Comparison of ENCODE assay signal across 18 cellular contexts in the genomic region with DNA sequence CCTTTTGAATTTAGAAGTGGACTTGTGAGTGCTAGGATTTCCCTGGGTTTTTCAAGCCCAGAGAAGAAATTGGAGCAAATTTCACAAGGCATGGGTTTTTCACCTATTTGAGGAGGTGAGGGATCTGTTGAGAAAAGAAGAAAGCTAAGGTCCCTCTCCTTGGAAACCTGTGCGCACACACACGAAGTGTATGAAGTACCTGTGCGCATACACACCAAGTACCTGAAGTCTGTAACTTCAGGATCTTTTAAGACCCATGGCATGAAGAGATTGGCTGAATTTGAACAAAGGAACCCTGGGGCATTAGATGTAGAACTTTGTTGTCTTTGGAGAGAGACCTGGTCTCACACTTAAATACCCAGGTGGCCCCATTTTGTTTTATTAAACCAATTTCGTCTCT.
DNase-seq lines count a peak whose midpoint lies in the region; ATAC-seq and TF ChIP-seq lines count a peak whose summit lies in the region.
"Had no signal": no experiment of that assay in that cellular context is flagged by ENCODE, and none has a peak within 500 bp of the region (broad histone marks: within the 10 kb centered on the region; RNA-seq: fewer than 3 reads in every experiment).

No MANE protein-coding gene starts in this region.

- H3K27ac Mint-ChIP-seq in activated CD8-positive, alpha-beta memory T cell treated with anti-CD3 and anti-CD28 coated beads, Interleukin-2, amount 10 ng/mL, durations not matched to agents 7 days and 5 days = peak overlapping the region; percentile 86
- H3K27ac Mint-ChIP-seq in T-helper 2 cell treated with Interferon-gamma antibody and Interleukin-4, amounts not matched to agents 5 μg/mL and 100 μg/mL, for 36 hours = peak overlapping the region; percentile 89

- WGBS in stomach, 5 donors = 85 to 92% (median 89%) methylated on average over 4 of the region's 4 CpGs

- CTCF ChIA-PET in activated CD8-positive, alpha-beta memory T cell treated with anti-CD3 and anti-CD28 coated beads, Interleukin-2, amount 10 ng/mL, durations not matched to agents 7 days and 5 days (lab: Charles Lee) = interaction anchor here (1.2 to 7.6 kb wide), 6 partner anchors 7 to 165 kb away, joined by 4 to 43 read pairs (median 6); no protein-coding TSS in a partner anchor

- DNase-seq in activated CD8-positive, alpha-beta memory T cell treated with anti-CD3 and anti-CD28 coated beads, Interleukin-2, amount 10 ng/mL, durations not matched to agents 7 days and 5 days = no peak
- DNase-seq in activated CD8-positive, alpha-beta memory T cell treated with anti-CD3 and anti-CD28 coated beads, Interleukin-2, amount 50 U/mL, for 4 hours = no peak
- DNase-seq in T-helper 2 cell treated with Interferon-gamma antibody and Interleukin-4, amounts not matched to agents 5 μg/mL and 100 μg/mL, for 36 hours (ENCODE audit: low spot score) = no peak
- DNase-seq in stomach = no peak
- DNase-seq in SJCRH30 = no peak
- no peak for DNase-seq in superior temporal gyrus (ENCODE audit: extremely low spot score)
- DNase-seq: anterior cingulate cortex; Calu3; foreskin melanocyte; HCEC 1CT; MG63; NCI-H187 treated with DMSO at 0.1 percent for 48 hours; NCI-H524 treated with DMSO at 0.1 percent for 48 hours; right cardiac atrium; stimulated activated CD4-positive, alpha-beta T cell treated with anti-CD3 and anti-CD28 coated beads, Interleukin-2, amount 100 ng/mL, for 24 hours had no signal

- H3K4me3 ChIP-seq in iPS-15b (ENCODE audit: low read depth, low read length) (no peak overlapping the region), stomach (no peak overlapping the region), SJCRH30 (no peak overlapping the region)
- H3K4me3 ChIP-seq: MG63 had no signal

- TF ChIP-seq CTCF in stomach (IDR thresholded peaks at IDR 0.05) = no peak

- TF ChIP-seq POLR2A in stomach (IDR thresholded peaks at IDR 0.05) = no peak

- no peaks in the 10 kb centered on the region for H3K27me3 Mint-ChIP-seq in activated CD8-positive, alpha-beta memory T cell treated with anti-CD3 and anti-CD28 coated beads, Interleukin-2, amount 10 ng/mL, durations not matched to agents 7 days and 5 days
- peaks cover 12% of the 10 kb centered on the region for H3K27me3 Mint-ChIP-seq in T-helper 2 cell treated with Interferon-gamma antibody and Interleukin-4, amounts not matched to agents 5 μg/mL and 100 μg/mL, for 36 hours (ENCODE audit: low read depth)

- H3K9ac ChIP-seq in iPS-15b (ENCODE audit: low read depth, low read length) = peak overlapping the region; percentile 32

- H3K4me1 ChIP-seq in iPS-15b (ENCODE audit: control insufficient read depth, insufficient read depth, low read length) (peaks cover 22% of the 10 kb centered on the region), stomach (peaks cover 0 to 37% (median 25%) of the 10 kb centered on the region in 4 donors), SJCRH30 (no peaks in the 10 kb centered on the region)

- peaks cover 25% of the 10 kb centered on the region for H3K4me1 Mint-ChIP-seq in activated CD8-positive, alpha-beta memory T cell treated with anti-CD3 and anti-CD28 coated beads, Interleukin-2, amount 10 ng/mL, durations not matched to agents 7 days and 5 days
- peaks cover 53% of the 10 kb centered on the region for H3K4me1 Mint-ChIP-seq in T-helper 2 cell treated with Interferon-gamma antibody and Interleukin-4, amounts not matched to agents 5 μg/mL and 100 μg/mL, for 36 hours (ENCODE audit: low read depth)

- H3K27me3 ChIP-seq in iPS-15b (ENCODE audit: control insufficient read depth, insufficient read depth, low read length) (no peaks in the 10 kb centered on the region), stomach (no peaks in the 10 kb centered on the region), SJCRH30 (no peaks in the 10 kb centered on the region)
- H3K27me3 ChIP-seq: MG63 had no signal

- H3K9me3 Mint-ChIP-seq in activated CD8-positive, alpha-beta memory T cell treated with anti-CD3 and anti-CD28 coated beads, Interleukin-2, amount 10 ng/mL, durations not matched to agents 7 days and 5 days (ENCODE audit: low read depth) = no peaks in the 10 kb centered on the region
- no peaks in the 10 kb centered on the region for H3K9me3 Mint-ChIP-seq in T-helper 2 cell treated with Interferon-gamma antibody and Interleukin-4, amounts not matched to agents 5 μg/mL and 100 μg/mL, for 36 hours

- peak overlapping the region in 3 of 5 donors; percentile 24 to 48 (median 30) for H3K27ac ChIP-seq in stomach
- no peak overlapping the region for H3K27ac ChIP-seq in SJCRH30

- H3K9me3 ChIP-seq in iPS-15b (ENCODE audit: control insufficient read depth, insufficient read depth, low read length) (no peaks in the 10 kb centered on the region), stomach (no peaks in the 10 kb centered on the region), SJCRH30 (replicated peaks) (no peaks in the 10 kb centered on the region)
- H3K9me3 ChIP-seq: MG63 had no signal

- H3K36me3 ChIP-seq in iPS-15b (ENCODE audit: control insufficient read depth, insufficient read depth, low read length) (no peaks in the 10 kb centered on the region), stomach (no peaks in the 10 kb centered on the region), SJCRH30 (no peaks in the 10 kb centered on the region)
- H3K36me3 ChIP-seq: MG63 had no signal

- intact Hi-C loops in stomach (cut with DNase I; ENCODE audit: low total_unique reads) = no loop called here

- ATAC-seq in activated CD8-positive, alpha-beta memory T cell treated with anti-CD3 and anti-CD28 coated beads, Interleukin-2, amount 10 ng/mL, durations not matched to agents 7 days and 5 days = no peak
- ATAC-seq in HG03378 (IDR thresholded peaks at IDR 0.05; ENCODE audit: unreplicated experiment) = no peak

- H3K4me3 Mint-ChIP-seq in activated CD8-positive, alpha-beta memory T cell treated with anti-CD3 and anti-CD28 coated beads, Interleukin-2, amount 10 ng/mL, durations not matched to agents 7 days and 5 days = no peak overlapping the region
- H3K4me3 Mint-ChIP-seq in T-helper 2 cell treated with Interferon-gamma antibody and Interleukin-4, amounts not matched to agents 5 μg/mL and 100 μg/mL, for 36 hours = peak overlapping the region; percentile 63
- H3K4me3 Mint-ChIP-seq: neural crest cell had no signal

- no peak for TF ChIP-seq EP300 in stomach (IDR thresholded peaks at IDR 0.05)

- no peaks in the 10 kb centered on the region for H3K36me3 Mint-ChIP-seq in activated CD8-positive, alpha-beta memory T cell treated with anti-CD3 and anti-CD28 coated beads, Interleukin-2, amount 10 ng/mL, durations not matched to agents 7 days and 5 days
- H3K36me3 Mint-ChIP-seq in T-helper 2 cell treated with Interferon-gamma antibody and Interleukin-4, amounts not matched to agents 5 μg/mL and 100 μg/mL, for 36 hours (ENCODE audit: low read depth) = peaks cover 10% of the 10 kb centered on the region
